8 cellular contexts compared by ENCODE assay signal in the genomic region with DNA sequence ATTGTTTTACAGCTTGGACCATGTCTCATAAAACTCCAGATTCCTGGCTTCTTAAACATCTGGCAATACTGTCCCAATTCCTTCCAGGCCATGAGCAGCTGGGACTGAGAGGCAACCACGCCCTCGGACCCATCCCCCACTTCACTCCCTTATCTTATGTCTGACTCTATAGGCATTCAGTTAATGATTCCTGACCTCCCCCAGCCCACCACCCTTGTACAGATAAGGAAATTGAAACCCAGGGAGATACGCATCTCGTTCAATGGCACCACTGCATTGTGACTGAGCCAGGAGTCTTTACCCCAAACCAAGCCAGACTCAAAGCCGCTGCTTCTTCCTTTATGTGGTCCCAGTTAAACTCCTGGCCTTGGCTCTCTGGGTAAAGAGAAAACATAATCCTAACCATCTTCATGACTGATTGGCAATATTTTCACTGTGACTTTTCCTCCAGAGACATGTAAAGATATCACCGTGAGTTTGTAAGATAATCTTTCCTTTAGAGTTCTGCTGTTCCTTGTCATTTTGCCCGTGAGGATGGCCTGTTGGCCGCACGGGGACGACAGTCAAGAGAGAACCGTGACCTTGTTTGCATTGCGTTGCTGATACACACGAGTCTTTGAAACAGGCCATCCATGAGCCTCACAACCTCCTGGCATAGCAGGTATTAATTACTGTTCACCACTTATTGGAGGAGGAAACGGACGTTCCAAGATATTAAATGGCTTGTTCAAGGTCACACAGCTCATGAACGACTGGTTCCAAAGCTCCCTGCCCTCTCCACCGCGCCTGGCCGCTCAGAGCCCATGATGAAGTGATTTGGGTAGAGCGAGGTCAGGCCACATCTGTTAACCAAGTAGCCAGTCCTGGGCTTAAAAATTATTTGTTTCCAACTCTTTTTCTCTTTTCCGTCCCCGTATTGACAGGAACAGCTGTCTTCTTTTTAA. TPM values are rescaled to one million over a fixed set of nuclear protein-coding genes. Genes with fewer than 3 reads are reported as not detected.
DNase-seq lines count a peak whose midpoint lies in the region; ATAC-seq and TF ChIP-seq lines count a peak whose summit lies in the region.

No MANE protein-coding gene starts in this region.

- no peak overlapping the region for H3K27ac ChIP-seq in HEK293 (ENCODE audit: extremely low read depth, low read depth, low read length)
- peak overlapping the region; percentile 4 to 26 for H3K27ac ChIP-seq in liver (ENCODE audit: low read depth in 1 of 2, low read length in 2 of 2)
- peak overlapping the region; percentile 36 to 82 (median 66) for H3K27ac ChIP-seq in spleen

- no peaks in the 10 kb centered on the region for H3K27me3 ChIP-seq in liver (ENCODE audit: control insufficient read depth in 4 of 4, insufficient read depth in 4 of 4, low read length in 3 of 4)
- peaks cover 0 to 1% (median 0%) of the 10 kb centered on the region in 7 donors for H3K27me3 ChIP-seq in spleen (replicated peaks in 1 of 7)

- H3K4me3 ChIP-seq in HEK293 (ENCODE audit: low read depth, low read length) (no peak overlapping the region), astrocyte of the cerebellum (ENCODE audit: low read depth, low read length) (peak overlapping the region; percentile 16), liver (ENCODE audit: low read depth in 1 of 3, low read length in 3 of 3) (no peak overlapping the region), spleen (peak overlapping the region in 3 of 8 donors; percentile 7 to 59 (median 22))

- H3K9ac ChIP-seq in liver (ENCODE audit: low read depth in 1 of 2, low read length in 2 of 2), result no peak overlapping the region

- in situ Hi-C loops in astrocyte of the cerebellum (cut with HindIII; ENCODE audit: low sequenced_read_pairs), result no loop called here

- no peaks in the 10 kb centered on the region for H3K9me3 Mint-ChIP-seq in T-helper 2 cell treated with Interferon-gamma antibody and Interleukin-4, amounts not matched to agents 5 μg/mL and 100 μg/mL, for 36 hours

- ATAC-seq in HG02973 (IDR thresholded peaks at IDR 0.05; ENCODE audit: unreplicated experiment), result no peak

- H3K9me3 ChIP-seq in HEK293 (ENCODE audit: control insufficient read depth, insufficient read depth, low read depth, low read length) (no peaks in the 10 kb centered on the region), liver (ENCODE audit: control insufficient read depth in 4 of 4, low read length in 3 of 4) (no peaks in the 10 kb centered on the region), spleen (no peaks in the 10 kb centered on the region)

- no peak for TF ChIP-seq POLR2A in spleen (IDR thresholded peaks at IDR 0.05)

- no peak overlapping the region for H3K27ac Mint-ChIP-seq in T-helper 2 cell treated with Interferon-gamma antibody and Interleukin-4, amounts not matched to agents 5 μg/mL and 100 μg/mL, for 36 hours

- no peak for TF ChIP-seq RAD21 in liver (IDR thresholded peaks at IDR 0.05)

- H3K4me1 Mint-ChIP-seq in T-helper 2 cell treated with Interferon-gamma antibody and Interleukin-4, amounts not matched to agents 5 μg/mL and 100 μg/mL, for 36 hours (ENCODE audit: low read depth), result peaks cover 46% of the 10 kb centered on the region

- TF ChIP-seq CTCF in HEK293 (tag by site-specific recombination; IDR thresholded peaks at IDR 0.05), result no peak
- TF ChIP-seq CTCF in astrocyte of the cerebellum (IDR thresholded peaks at IDR 0.05; ENCODE audit: low read depth, low read length, missing control alignments), result no peak
- TF ChIP-seq CTCF in liver (IDR thresholded peaks at IDR 0.05; ENCODE audit: low read depth, low read length, missing input control), result no peak
- TF ChIP-seq CTCF in spleen (IDR thresholded peaks at IDR 0.05 in 8 of 11, conservative IDR thresholded peaks at IDR 0.05 in 3 of 11), result no peak

- H3K36me3 ChIP-seq in HEK293 (ENCODE audit: control insufficient read depth in 2 of 2, insufficient read depth in 1 of 2, low read length in 2 of 2), result no peaks in the 10 kb centered on the region
- H3K36me3 ChIP-seq in liver (ENCODE audit: control insufficient read depth in 4 of 4, insufficient read depth in 3 of 4, low read depth in 1 of 4, low read length in 3 of 4), result no peaks in the 10 kb centered on the region
- H3K36me3 ChIP-seq in spleen, result no peaks in the 10 kb centered on the region

- no peaks in the 10 kb centered on the region for H3K27me3 Mint-ChIP-seq in T-helper 2 cell treated with Interferon-gamma antibody and Interleukin-4, amounts not matched to agents 5 μg/mL and 100 μg/mL, for 36 hours (ENCODE audit: low read depth)

- intact Hi-C loops in spleen (cut with DNase I; ENCODE audit: low total_unique reads), result no loop called here

- POLR2A ChIA-PET in HEK293 (lab: Yijun Ruan, JAX), result no interaction called here

- H3K4me3 Mint-ChIP-seq in T-helper 2 cell treated with Interferon-gamma antibody and Interleukin-4, amounts not matched to agents 5 μg/mL and 100 μg/mL, for 36 hours, result no peak overlapping the region

- 81% methylated on average over 22 of the region's 22 CpGs for WGBS in liver
- 62 to 79% (median 73%) methylated on average over 22 of the region's 22 CpGs for WGBS in spleen, 5 donors

- CTCF ChIA-PET in HEK293 (lab: Yijun Ruan, JAX), result interaction anchor here (0.5 to 1.4 kb wide), 9 partner anchors 9 to 629 kb away, joined by 3 to 5 read pairs (median 4); no protein-coding TSS in a partner anchor

- peaks cover 2% of the 10 kb centered on the region for H3K36me3 Mint-ChIP-seq in T-helper 2 cell treated with Interferon-gamma antibody and Interleukin-4, amounts not matched to agents 5 μg/mL and 100 μg/mL, for 36 hours (ENCODE audit: low read depth)

- H3K4me1 ChIP-seq in HEK293 (ENCODE audit: control insufficient read depth, insufficient read depth, low read length), result no peaks in the 10 kb centered on the region
- H3K4me1 ChIP-seq in liver (ENCODE audit: control insufficient read depth in 4 of 4, insufficient read depth in 4 of 4, low read length in 3 of 4), result peaks cover 0 to 7% (median 2%) of the 10 kb centered on the region in 4 donors
- peaks cover 0 to 51% (median 30%) of the 10 kb centered on the region in 6 donors for H3K4me1 ChIP-seq in spleen

- DNase-seq in astrocyte of the cerebellum (ENCODE audit: low read depth) (no peak), spleen (no peak), mucosa of gallbladder (ENCODE audit: low spot score) (no peak), superior temporal gyrus (ENCODE audit: extremely low spot score) (no peak)
- no peak for DNase-seq in T-helper 2 cell treated with Interferon-gamma antibody and Interleukin-4, amounts not matched to agents 5 μg/mL and 100 μg/mL, for 36 hours (ENCODE audit: low spot score)

TF ChIP-seq in HEK293, 187 proteins besides CTCF, POLR2A, EP300 and RAD21 (continues in another document):
- TF ChIP-seq ZFHX2 (tag by site-specific recombination; conservative IDR thresholded peaks at IDR 0.05), result peak; percentile 45; the same call in 1 of the 2 replicates
- TF ChIP-seq ZBTB21 (tag by site-specific recombination; IDR thresholded peaks at IDR 0.05), result no peak
- TF ChIP-seq ZNF600 (tag by site-specific recombination; IDR thresholded peaks at IDR 0.05), result no peak
- 0 out of 2 replicates have a peak, but pooled peaks have one; percentile 13 for TF ChIP-seq KLF1 (tag by site-specific recombination; IDR thresholded peaks at IDR 0.05)
- TF ChIP-seq ZEB2 (tag by site-specific recombination; IDR thresholded peaks at IDR 0.05), result no peak
- TF ChIP-seq PRDM4 (tag by site-specific recombination; IDR thresholded peaks at IDR 0.05), result no peak

TF ChIP-seq in liver, 16 proteins besides CTCF, POLR2A, EP300 and RAD21 (continues in another document):
- TF ChIP-seq TAF1 (conservative IDR thresholded peaks at IDR 0.05), result no peak
- TF ChIP-seq, protein P1, sequence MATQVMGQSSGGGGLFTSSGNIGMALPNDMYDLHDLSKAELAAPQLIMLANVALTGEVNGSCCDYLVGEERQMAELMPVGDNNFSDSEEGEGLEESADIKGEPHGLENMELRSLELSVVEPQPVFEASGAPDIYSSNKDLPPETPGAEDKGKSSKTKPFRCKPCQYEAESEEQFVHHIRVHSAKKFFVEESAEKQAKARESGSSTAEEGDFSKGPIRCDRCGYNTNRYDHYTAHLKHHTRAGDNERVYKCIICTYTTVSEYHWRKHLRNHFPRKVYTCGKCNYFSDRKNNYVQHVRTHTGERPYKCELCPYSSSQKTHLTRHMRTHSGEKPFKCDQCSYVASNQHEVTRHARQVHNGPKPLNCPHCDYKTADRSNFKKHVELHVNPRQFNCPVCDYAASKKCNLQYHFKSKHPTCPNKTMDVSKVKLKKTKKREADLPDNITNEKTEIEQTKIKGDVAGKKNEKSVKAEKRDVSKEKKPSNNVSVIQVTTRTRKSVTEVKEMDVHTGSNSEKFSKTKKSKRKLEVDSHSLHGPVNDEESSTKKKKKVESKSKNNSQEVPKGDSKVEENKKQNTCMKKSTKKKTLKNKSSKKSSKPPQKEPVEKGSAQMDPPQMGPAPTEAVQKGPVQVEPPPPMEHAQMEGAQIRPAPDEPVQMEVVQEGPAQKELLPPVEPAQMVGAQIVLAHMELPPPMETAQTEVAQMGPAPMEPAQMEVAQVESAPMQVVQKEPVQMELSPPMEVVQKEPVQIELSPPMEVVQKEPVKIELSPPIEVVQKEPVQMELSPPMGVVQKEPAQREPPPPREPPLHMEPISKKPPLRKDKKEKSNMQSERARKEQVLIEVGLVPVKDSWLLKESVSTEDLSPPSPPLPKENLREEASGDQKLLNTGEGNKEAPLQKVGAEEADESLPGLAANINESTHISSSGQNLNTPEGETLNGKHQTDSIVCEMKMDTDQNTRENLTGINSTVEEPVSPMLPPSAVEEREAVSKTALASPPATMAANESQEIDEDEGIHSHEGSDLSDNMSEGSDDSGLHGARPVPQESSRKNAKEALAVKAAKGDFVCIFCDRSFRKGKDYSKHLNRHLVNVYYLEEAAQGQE (IDR thresholded peaks at IDR 0.05), result no peak
- TF ChIP-seq, protein P2, sequence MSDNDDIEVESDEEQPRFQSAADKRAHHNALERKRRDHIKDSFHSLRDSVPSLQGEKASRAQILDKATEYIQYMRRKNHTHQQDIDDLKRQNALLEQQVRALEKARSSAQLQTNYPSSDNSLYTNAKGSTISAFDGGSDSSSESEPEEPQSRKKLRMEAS (IDR thresholded peaks at IDR 0.05), result no peak
- no peak for TF ChIP-seq HNF4A (conservative IDR thresholded peaks at IDR 0.05)
- no peak for TF ChIP-seq FOXA2 (IDR thresholded peaks at IDR 0.05)
- no peak for TF ChIP-seq EGR1 (IDR thresholded peaks at IDR 0.05; ENCODE audit: low read depth in 2 of 2)
- TF ChIP-seq NR2F2 (IDR thresholded peaks at IDR 0.05), result no peak
- TF ChIP-seq RXRA (IDR thresholded peaks at IDR 0.05), result no peak

RNA-seq across cellular contexts. Expression of gene MAP1LC3B2, which starts 39.4 kb away (rescaled TPM):
- total RNA-seq in liver (not detected), spleen (1 to 10 TPM; 1.4 to 3.0 (median 2.1) TPM), mucosa of gallbladder (0.46 TPM)
- polyA plus RNA-seq in liver (1 to 10 TPM; 1.3 to 7.7 TPM), spleen (1 to 10 TPM in 2 of 3 donors, under 1 TPM in 1; 0.86 to 1.4 (median 1.2) TPM)
